6 cellular contexts compared by ENCODE assay signal in genomic region chr1:202521484-202521883, GRCh38.
DNase-seq lines count a peak whose midpoint lies in the region; ATAC-seq, FAIRE-seq and TF ChIP-seq lines count a peak whose summit lies in the region.
"Not testable (repeated sequence)": the region's sequence is repeated elsewhere in the genome, so short reads cannot be mapped to it uniquely, and the experiment has no call there.

No MANE protein-coding gene starts in this region.

- SMC1A ChIA-PET in GM12878 (lab: Charles Lee; ENCODE audit: uncharacterized antibody, unreplicated experiment), result interaction anchor here (1.1 to 1.7 kb wide), 5 partner anchors 9 to 44 kb away, joined by 3 to 5 read pairs (median 3); no protein-coding TSS in a partner anchor

- TF ChIP-seq CTCF in OCI-LY3 (IDR thresholded peaks at IDR 0.05; ENCODE audit: low read depth, low read length); GM12878 (IDR thresholded peaks at IDR 0.05 in 2 of 3, conservative IDR thresholded peaks at IDR 0.05 in 1 of 3; ENCODE audit: control insufficient read depth in 2 of 3, extremely low read depth in 1 of 3, insufficient read depth in 1 of 3, low read depth in 3 of 3, low read length in 3 of 3); left ventricle myocardium inferior (IDR thresholded peaks at IDR 0.05; ENCODE audit: borderline replicate concordance); transverse colon (IDR thresholded peaks at IDR 0.05): not testable (repeated sequence)

- POLR2A ChIA-PET in GM12878 (lab: Charles Lee), result not testable (repeated sequence)

- TF ChIP-seq RAD21 in GM12878 (IDR thresholded peaks at IDR 0.05; ENCODE audit: insufficient read depth, low read depth, low read length), result not testable (repeated sequence)

- H3K27me3 ChIP-seq in OCI-LY3 (ENCODE audit: low read depth, low read length); GM12878 (replicated peaks in 1 of 2; ENCODE audit: control insufficient read depth in 2 of 2, insufficient read depth in 2 of 2, low read length in 1 of 2); left ventricle myocardium inferior (ENCODE audit: low read depth); transverse colon: not testable (repeated sequence)

- not testable (repeated sequence) for TF ChIP-seq EP300 in GM12878 (IDR thresholded peaks at IDR 0.05; ENCODE audit: borderline replicate concordance in 1 of 2, control insufficient read depth in 1 of 2, low read depth in 2 of 2, low read length in 2 of 2); transverse colon (IDR thresholded peaks at IDR 0.05; ENCODE audit: low read depth)

- WGBS in GM12878 (ENCODE audit: insufficient coverage, insufficient replicate concordance, low lambda C conversion rate, missing lambda C conversion rate), result 0% methylated on average over 1 of the region's 1 CpG
- WGBS in transverse colon (ENCODE audit: low coverage in 1 of 2), 2 donors, result 83 to 93% methylated on average over 1 of the region's 1 CpG

- H4K20me1 ChIP-seq in OCI-LY3 (ENCODE audit: insufficient read depth, low read length); GM12878 (ENCODE audit: control insufficient read depth, insufficient read depth): not testable (repeated sequence)

- CTCF ChIA-PET in GM12878 (lab: Yijun Ruan, JAX), result interaction anchor here (0.6 to 1.7 kb wide), 5 partner anchors 29 to 368 kb away, joined by 3 to 5 read pairs (median 3); partner anchors contain the start of gene RABIF

- H3K9me3 ChIP-seq in OCI-LY3 (ENCODE audit: insufficient read depth, low read length); GM12878 (replicated peaks; ENCODE audit: control insufficient read depth, insufficient read depth, low read length); left ventricle myocardium inferior (replicated peaks); transverse colon: not testable (repeated sequence)

- peak; percentile 57 for FAIRE-seq in GM12878 (lab: Jason Lieb, UNC)

- not testable (repeated sequence) for BruUV-seq in GM12878 (replicated peaks; lab: Mats Ljungman, UMichigan)

- intact Hi-C loops in GM12878 (cut with micrococcal nuclease; ENCODE audit: unreplicated experiment); left ventricle myocardium inferior (cut with micrococcal nuclease); transverse colon (cut with DNase I; ENCODE audit: low total_unique reads): not testable (repeated sequence)

- H2AFZ ChIP-seq in OCI-LY3 (ENCODE audit: low read depth, low read length); GM12878 (ENCODE audit: control insufficient read depth, low read depth, low read length): not testable (repeated sequence)

- not testable (repeated sequence) for DNase-seq in GM12878 (ENCODE audit: low read depth, low spot score); left ventricle myocardium inferior; transverse colon

- RAD21 ChIA-PET in GM12878 (lab: Charles Lee; ENCODE audit: unreplicated experiment), result interaction anchor here (1.4 kb wide), 1 partner anchor 41 kb away, joined by 3 read pairs; no protein-coding TSS in a partner anchor

- not testable (repeated sequence) for H3K79me2 ChIP-seq in OCI-LY3 (ENCODE audit: low read length); GM12878 (ENCODE audit: control insufficient read depth, insufficient read depth, low read length)

- H3K4me1 ChIP-seq in OCI-LY3 (ENCODE audit: low read length) (peaks cover 26% of the 10 kb centered on the region), left ventricle myocardium inferior (peaks cover 80% of the 10 kb centered on the region), transverse colon (peaks cover 9 to 26% (median 14%) of the 10 kb centered on the region in 4 donors)
- H3K4me1 ChIP-seq in GM12878 (ENCODE audit: control insufficient read depth, insufficient read depth, low read length), result not testable (repeated sequence)

- H3K4me3 ChIP-seq in OCI-LY3 (ENCODE audit: low read length); GM12878; left ventricle myocardium inferior; transverse colon: not testable (repeated sequence)

- TF ChIP-seq POLR2A in GM12878 (IDR thresholded peaks at IDR 0.05; ENCODE audit: low read depth, low read length); transverse colon (IDR thresholded peaks at IDR 0.05): not testable (repeated sequence)

- in situ Hi-C loops in GM12878 (cut with MboI); transverse colon (cut with MboI; ENCODE audit: low pct_ligation_motif_present in 1 of 4, low pct_unique_long_range_greater_than_20kb in 1 of 4, low sequenced_read_pairs in 3 of 4): not testable (repeated sequence)

- H3K36me3 ChIP-seq in OCI-LY3 (replicated peaks; ENCODE audit: low read depth, low read length); GM12878 (ENCODE audit: control insufficient read depth in 2 of 2, insufficient read depth in 2 of 2, low read length in 1 of 2); left ventricle myocardium inferior; transverse colon: not testable (repeated sequence)

- not testable (repeated sequence) for H3K27ac ChIP-seq in OCI-LY3 (ENCODE audit: low read length); GM12878 (ENCODE audit: control insufficient read depth, insufficient read depth)
- peak overlapping the region; percentile 75 for H3K27ac ChIP-seq in left ventricle myocardium inferior (replicated peaks)
- H3K27ac ChIP-seq in transverse colon, result peak overlapping the region; percentile 58 to 74 (median 68)

- not testable (repeated sequence) for H3K9ac ChIP-seq in OCI-LY3 (ENCODE audit: low read length); GM12878 (ENCODE audit: control insufficient read depth, insufficient read depth, low read length)

- peak overlapping the region; percentile 16; the same call in 1 of the 2 replicates for H3K4me2 ChIP-seq in OCI-LY3 (ENCODE audit: low read length)
- H3K4me2 ChIP-seq in GM12878 (ENCODE audit: control insufficient read depth, insufficient read depth), result 0 out of 2 replicates have a peak overlapping the region, but pooled peaks have one; percentile 1

- peak; percentile 74 for ATAC-seq in GM21723 (IDR thresholded peaks at IDR 0.05; ENCODE audit: unreplicated experiment)
- peak; percentile 64 for ATAC-seq in HG03280 (IDR thresholded peaks at IDR 0.05; ENCODE audit: unreplicated experiment)
- ATAC-seq in GM12878, result peak; percentile 54
